8 cellular contexts compared by ENCODE assay signal in the genomic region with DNA sequence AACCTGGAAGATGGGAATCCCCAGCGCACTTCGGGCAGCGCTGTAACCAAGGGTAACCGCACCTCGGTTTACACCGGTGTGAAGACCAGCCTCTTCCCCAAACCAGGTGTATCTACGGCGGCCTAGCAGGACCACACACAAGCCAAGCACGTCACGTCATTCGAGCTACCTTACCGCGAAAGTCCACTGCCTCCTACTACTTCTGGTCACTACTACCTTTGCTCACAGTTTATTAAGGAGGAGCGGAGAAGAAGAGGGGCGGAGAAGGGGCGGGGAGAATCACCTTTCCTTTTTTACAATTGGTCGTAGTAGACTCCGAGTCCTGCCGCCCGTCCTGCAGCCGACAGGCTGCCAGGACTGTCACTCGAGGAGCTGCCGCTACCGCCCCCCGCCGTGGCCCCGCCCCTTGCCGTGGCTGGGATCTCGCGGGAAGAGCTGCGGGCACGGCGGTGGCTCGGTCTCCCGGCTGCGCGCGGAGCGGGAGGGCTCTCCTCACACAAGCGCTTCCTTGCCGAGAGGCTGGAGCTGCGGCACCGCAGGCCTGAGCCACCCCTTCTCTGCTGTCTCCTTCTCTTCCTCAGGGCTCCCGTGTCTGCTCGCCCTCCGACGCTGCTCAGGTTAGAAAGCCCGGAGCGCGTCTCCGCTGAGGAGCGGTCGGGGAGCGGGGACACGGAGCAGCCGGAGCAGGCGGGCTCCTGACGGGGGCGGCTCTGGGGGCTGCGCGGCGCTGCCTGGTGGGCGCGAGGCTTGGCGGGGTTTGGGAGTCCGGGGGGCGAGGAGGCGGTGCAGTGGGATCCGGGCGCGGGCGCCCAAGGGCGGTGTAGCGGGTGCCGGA. TPM values are rescaled to one million over a fixed set of nuclear protein-coding genes. Genes with fewer than 3 reads are reported as not detected.
A peak's percentile ranks its signal among the peaks of the same experiment; 100 is the strongest.
DNase-seq lines count a peak whose midpoint lies in the region; ATAC-seq and TF ChIP-seq lines count a peak whose summit lies in the region.

A gene (plus strand): TSS at position 495 of the 835 bp plus-strand sequence. CDS start 95,172 bp downstream, outside the sequence.

- H3K9me3 Mint-ChIP-seq in activated naive CD8-positive, alpha-beta T cell treated with anti-CD3 and anti-CD28 coated beads for 36 hours: no peaks in the 10 kb centered on the region
- H3K9me3 Mint-ChIP-seq in glutamatergic neuron (ENCODE audit: unreplicated experiment): peaks cover 11% of the 10 kb centered on the region

- peaks cover 9% of the 10 kb centered on the region for H3K27me3 Mint-ChIP-seq in activated naive CD8-positive, alpha-beta T cell treated with anti-CD3 and anti-CD28 coated beads for 36 hours
- H3K27me3 Mint-ChIP-seq in glutamatergic neuron (ENCODE audit: unreplicated experiment): peaks cover 7% of the 10 kb centered on the region

- peak within 1 kb of the TSS; percentile 97 for H3K27ac ChIP-seq in temporal lobe (ENCODE audit: low read depth, low read length)

- CTCF ChIA-PET in GM10248 (lab: Yijun Ruan, JAX): interaction anchor here (0.9 to 2.1 kb wide), 2 partner anchors 12 to 302 kb away, joined by 4 to 10 read pairs; no protein-coding TSS in a partner anchor

- TF ChIP-seq CTCF in GM10248 (IDR thresholded peaks at IDR 0.05; ENCODE audit: control extremely low read depth, extremely low read depth, low read depth, missing control alignments) (no peak), glutamatergic neuron (IDR thresholded peaks at IDR 0.05; ENCODE audit: partially characterized antibody, unreplicated experiment) (no peak), omental fat pad (IDR thresholded peaks at IDR 0.05) (no peak)

- H3K36me3 Mint-ChIP-seq in activated naive CD8-positive, alpha-beta T cell treated with anti-CD3 and anti-CD28 coated beads for 36 hours: no peaks in the 10 kb centered on the region
- H3K36me3 Mint-ChIP-seq in glutamatergic neuron (ENCODE audit: unreplicated experiment): no peaks in the 10 kb centered on the region

- peaks cover 16% of the 10 kb centered on the region for H3K4me1 Mint-ChIP-seq in activated naive CD8-positive, alpha-beta T cell treated with anti-CD3 and anti-CD28 coated beads for 36 hours
- peaks cover 28% of the 10 kb centered on the region for H3K4me1 Mint-ChIP-seq in glutamatergic neuron (ENCODE audit: low read depth, unreplicated experiment)

- POLR2A ChIA-PET in GM10248 (lab: Yijun Ruan, JAX): no interaction called here

- H3K4me3 Mint-ChIP-seq in activated naive CD8-positive, alpha-beta T cell treated with anti-CD3 and anti-CD28 coated beads for 36 hours: peak within 1 kb of the TSS; percentile 92
- peak within 1 kb of the TSS; percentile 98 for H3K4me3 Mint-ChIP-seq in glutamatergic neuron (ENCODE audit: unreplicated experiment)

- DNase-seq in GM10248 (ENCODE audit: extremely low spot score): peak; percentile 99
- DNase-seq in NCI-H1105 (lab: John Stamatoyannopoulos, UW): peak; percentile 98
- DNase-seq in SKM-1 (lab: John Stamatoyannopoulos, UW; ENCODE audit: unreplicated experiment): peak; percentile 97
- peak; percentile 97 for DNase-seq in activated naive CD8-positive, alpha-beta T cell treated with anti-CD3 and anti-CD28 coated beads for 36 hours
- peak; percentile 98 for DNase-seq in glutamatergic neuron
- peak; percentile 87 for DNase-seq in omental fat pad (ENCODE audit: low spot score)

- ATAC-seq in HG02623 (IDR thresholded peaks at IDR 0.05; ENCODE audit: unreplicated experiment): peak; percentile 95
- ATAC-seq in omental fat pad (ENCODE audit: low FRiP score): peak; percentile 98

- H3K27ac Mint-ChIP-seq in activated naive CD8-positive, alpha-beta T cell treated with anti-CD3 and anti-CD28 coated beads for 36 hours: peak within 1 kb of the TSS; percentile 68
- H3K27ac Mint-ChIP-seq in glutamatergic neuron (ENCODE audit: unreplicated experiment): peak within 1 kb of the TSS; percentile 91

RNA-seq across cellular contexts. Expression of the gene that starts here (rescaled TPM):
- 1 to 10 TPM; 4.6 to 5.0 TPM for total RNA-seq in activated naive CD8-positive, alpha-beta T cell treated with anti-CD3 and anti-CD28 coated beads for 36 hours
- total RNA-seq in glutamatergic neuron (ENCODE audit: unreplicated experiment) (6.7 TPM), omental fat pad (10 to 100 TPM; 12.9 to 23.5 (median 15.4) TPM), temporal lobe (52.9 TPM)

Comparison
In these comparisons a context has a peak if more than half of its experiments do, and no peak if none do; other contexts are left out.
1. Peak in every context shown above with its lines: DNase-seq, ATAC-seq and H3K27ac ChIP-seq.